In genomic region chr12:116609715-116610114, GRCh38 we compare ENCODE assay signal across 10 cellular contexts. TPM values are rescaled to one million over a fixed set of nuclear protein-coding genes. Genes with fewer than 3 reads are reported as not detected.
DNase-seq lines count a peak whose midpoint lies in the region; ATAC-seq, FAIRE-seq and TF ChIP-seq lines count a peak whose summit lies in the region.
"Had no signal": no experiment of that assay in that cellular context is flagged by ENCODE, and none has a peak within 500 bp of the region (broad histone marks: within the 10 kb centered on the region; RNA-seq: fewer than 3 reads in every experiment).

No MANE protein-coding gene starts in this region.

- no peaks in the 10 kb centered on the region for H4K20me1 ChIP-seq in keratinocyte (ENCODE audit: control insufficient read depth, extremely low read depth, insufficient read depth, low read length)

- TF ChIP-seq CTCF in AG09319 (IDR thresholded peaks at IDR 0.05; ENCODE audit: low read depth, low read length), result peak; percentile 16
- TF ChIP-seq CTCF in GM13976 (IDR thresholded peaks at IDR 0.05; ENCODE audit: borderline replicate concordance, control extremely low read depth, extremely low read depth, insufficient read depth, missing control alignments), result peak; percentile 12
- TF ChIP-seq CTCF in VCaP (conservative IDR thresholded peaks at IDR 0.05), result peak; percentile 42
- TF ChIP-seq CTCF in keratinocyte (optimal IDR thresholded peaks at IDR 0.05 in 1 of 3, IDR thresholded peaks at IDR 0.05 in 1 of 3, conservative IDR thresholded peaks at IDR 0.05 in 1 of 3; ENCODE audit: extremely low read depth in 1 of 3, insufficient read depth in 2 of 3, low read length in 3 of 3), result peak; percentile 16 to 49 (median 23)
- no peak for TF ChIP-seq CTCF in lower leg skin (IDR thresholded peaks at IDR 0.05)
- peak in 3 of 6 experiments; percentile 17 to 32 (median 32) for TF ChIP-seq CTCF in esophagus squamous epithelium (IDR thresholded peaks at IDR 0.05)

- no peaks in the 10 kb centered on the region for H3K9me3 ChIP-seq in keratinocyte (ENCODE audit: control insufficient read depth, low read depth, low read length)
- no peaks in the 10 kb centered on the region for H3K9me3 ChIP-seq in esophagus squamous epithelium

- in situ Hi-C loops in GM13976 (cut with MboI; ENCODE audit: low sequenced_read_pairs, unreplicated experiment), result no loop called here

- no peak overlapping the region for H2AFZ ChIP-seq in keratinocyte (ENCODE audit: control insufficient read depth, low read length)

- H3K27ac ChIP-seq in VCaP, result peak overlapping the region; percentile 41
- H3K27ac ChIP-seq in keratinocyte (ENCODE audit: control insufficient read depth, insufficient read depth, low read length), result no peak overlapping the region
- peak overlapping the region in 1 of 4 donors; percentile 22 for H3K27ac ChIP-seq in esophagus squamous epithelium

- H3K4me1 ChIP-seq in keratinocyte (ENCODE audit: control insufficient read depth, extremely low read depth, insufficient read depth, low read length), result no peaks in the 10 kb centered on the region
- peaks cover 0 to 27% (median 4%) of the 10 kb centered on the region in 3 donors for H3K4me1 ChIP-seq in esophagus squamous epithelium

- H3K79me2 ChIP-seq in keratinocyte (ENCODE audit: control insufficient read depth, insufficient read depth, low read length), result no peaks in the 10 kb centered on the region

- TF ChIP-seq POLR2A in lower leg skin (IDR thresholded peaks at IDR 0.05) (no peak), esophagus squamous epithelium (IDR thresholded peaks at IDR 0.05) (no peak)

- no peak for FAIRE-seq in keratinocyte (lab: Jason Lieb, UNC)

- H3K4me2 ChIP-seq in keratinocyte (ENCODE audit: control insufficient read depth, extremely low read depth, insufficient read depth, low read depth, low read length), result no peak overlapping the region

- 90 to 91% methylated on average over 5 of the region's 5 CpGs for WGBS in lower leg skin, 2 donors
- 87 to 89% methylated on average over 4 to 5 of the region's 5 CpGs for WGBS in esophagus squamous epithelium, 2 donors

- dilution Hi-C loops in keratinocyte (cut with MboI; ENCODE audit: extremely low pct_ligation_motif_present, low sequenced_read_pairs), result no loop called here

- intact Hi-C loops in lower leg skin (cut with DNase I; ENCODE audit: low total_unique reads) (loop anchor here (10.0 kb wide), 1 partner anchor 605 kb away; no protein-coding TSS in a partner anchor), esophagus squamous epithelium (cut with DNase I) (loop anchor here (10.0 kb wide), 1 partner anchor 465 kb away; no protein-coding TSS in a partner anchor)

- H3K4me3 ChIP-seq in keratinocyte (ENCODE audit: control insufficient read depth in 2 of 3, extremely low read depth in 1 of 3, insufficient read depth in 2 of 3, low read depth in 1 of 3, low read length in 3 of 3) (no peak overlapping the region), lower leg skin (ENCODE audit: low read depth, poor library complexity, severe bottlenecking) (no peak overlapping the region), esophagus squamous epithelium (no peak overlapping the region)

- no peak overlapping the region for H3K9ac ChIP-seq in keratinocyte (ENCODE audit: control insufficient read depth, extremely low read depth, insufficient read depth, low read length)

- no peak for ATAC-seq in HG02678 (IDR thresholded peaks at IDR 0.05; ENCODE audit: unreplicated experiment)

- H3K36me3 ChIP-seq in keratinocyte (ENCODE audit: control insufficient read depth in 2 of 2, extremely low read depth in 1 of 2, insufficient read depth in 2 of 2, low read length in 2 of 2) (no peaks in the 10 kb centered on the region), esophagus squamous epithelium (no peaks in the 10 kb centered on the region)

- H3K27me3 ChIP-seq in keratinocyte (ENCODE audit: control insufficient read depth, extremely low read depth, insufficient read depth, low read length), result peaks cover 3% of the 10 kb centered on the region
- no peaks in the 10 kb centered on the region for H3K27me3 ChIP-seq in esophagus squamous epithelium

- no peaks in the 10 kb centered on the region for H3K9me1 ChIP-seq in keratinocyte (ENCODE audit: control insufficient read depth, extremely low read depth, insufficient read depth, low read length)

- DNase-seq in AG09319 (ENCODE audit: extremely low read depth, low read depth) (no peak), GM13976 (ENCODE audit: low spot score) (no peak), keratinocyte (ENCODE audit: low read depth, low spot score) (no peak), lower leg skin (ENCODE audit: low spot score in 2 of 2) (no peak), NCI-H748 treated with DMSO at 0.1 percent for 48 hours (lab: John Stamatoyannopoulos, UW) (no peak), esophagus squamous epithelium (lab: John Stamatoyannopoulos, UW) (no peak)
- DNase-seq: caudate nucleus, NCI-H2171 had no signal

RNA-seq across cellular contexts. Expression of gene MAP1LC3B2, which starts 50.5 kb away (rescaled TPM):
- 2.7 to 6.0 TPM (median 4.3 TPM) in 3 replicates for polyA plus RNA-seq in keratinocyte
- polyA plus RNA-seq in keratinocyte (2011; ENCODE audit: low read depth), result 45.2 TPM
- polyA plus RNA-seq in keratinocyte (2011; cell fraction: cytosol; rRNA removed), result 4.5 and 5.5 TPM in 2 replicates
- polyA plus RNA-seq in keratinocyte (2011; cell fraction: nucleus; rRNA removed), result 6.7 and 7.2 TPM in 2 replicates
- 4.1 and 20.6 TPM in 2 replicates for polyA plus RNA-seq in keratinocyte (2012; ENCODE audit: low replicate concordance)
- polyA minus RNA-seq in keratinocyte, result 1.5 to 9.2 TPM (median 3.1 TPM) in 3 replicates
- polyA minus RNA-seq in keratinocyte (2011; cell fraction: cytosol; rRNA and poly(A)+ RNA removed), result not detected
- 3.3 TPM in 1 of 2 replicates, not detected in the other for polyA minus RNA-seq in keratinocyte (2011; cell fraction: nucleus; rRNA and poly(A)+ RNA removed)
- total RNA-seq in lower leg skin, result 1 to 10 TPM in 3 of 4 donors, not detected in 1; 2.1 to 2.5 (median 2.3) TPM
- total RNA-seq in esophagus squamous epithelium, result under 1 TPM in 2 of 4 donors, not detected in 2; 0.76 TPM

Comparison
In these comparisons a context has a peak if more than half of its experiments do, and no peak if none do; other contexts are left out.
1. CTCF ChIP-seq: peak in AG09319 (single experiment), GM13976 (single experiment), VCaP (single experiment) and keratinocyte (3 of 3); none in lower leg skin (0 of 3).